In genomic region chr2:107361951-107362350, GRCh38 we compare ENCODE assay signal across 17 cellular contexts.
"Had no signal": no experiment of that assay in that cellular context is flagged by ENCODE, and none has a peak within 500 bp of the region (broad histone marks: within the 10 kb centered on the region; RNA-seq: fewer than 3 reads in every experiment).

No MANE protein-coding gene starts in this region.

- DNase-seq: activated CD4-positive, alpha-beta T cell treated with anti-CD3 and anti-CD28 coated beads, Interleukin-2, amount 50 U/mL, for 1 hour; activated CD8-positive, alpha-beta memory T cell treated with anti-CD3 and anti-CD28 coated beads for 24 hours; activated naive CD4-positive, alpha-beta T cell treated with Interleukin-2 at 50 U/mL for 16 hours; aorta; dorsolateral prefrontal cortex; stimulated activated CD4-positive, alpha-beta T cell treated with anti-CD3 and anti-CD28 coated beads, Interleukin-15, amount 100 ng/mL, for 24 hours; stimulated activated CD4-positive, alpha-beta T cell treated with anti-CD3 and anti-CD28 coated beads, Interleukin-4, amount 100 ng/mL, for 1 hour; stimulated activated naive CD4-positive, alpha-beta T cell; T-helper 9 cell had no signal

- H3K9me3 Mint-ChIP-seq: mesothelial cell of epicardium, type B pancreatic cell had no signal

- H3K9me3 ChIP-seq: right atrium auricular region had no signal

- H3K4me3 ChIP-seq: dorsolateral prefrontal cortex, right atrium auricular region, SK-N-MC, skin epidermis had no signal

- ATAC-seq: activated CD4-positive, CD25-positive, alpha-beta regulatory T cell treated with anti-CD3 and anti-CD28 coated beads, Interleukin-2, amount 50 U/mL, for 24 hours; esophagus mucosa had no signal

- H3K27me3 ChIP-seq: dorsolateral prefrontal cortex, right atrium auricular region had no signal

- H3K4me1 ChIP-seq: parathyroid adenoma, right atrium auricular region had no signal

- H3K27ac ChIP-seq: dorsolateral prefrontal cortex, parathyroid adenoma, right atrium auricular region, SK-N-MC, skin epidermis had no signal

- H3K36me3 ChIP-seq: right atrium auricular region had no signal

- H3K36me3 Mint-ChIP-seq: mesothelial cell of epicardium, type B pancreatic cell had no signal

- H3K4me3 Mint-ChIP-seq: mesothelial cell of epicardium, type B pancreatic cell had no signal
